1 cellular context compared by ENCODE assay signal in genomic region chr9:87642330-87643110, GRCh38.
TF ChIP-seq lines count a peak whose summit lies in the region.

No MANE protein-coding gene starts in this region.

TF ChIP-seq in HepG2, 621 proteins besides CTCF, POLR2A, EP300 and RAD21 (continued from another document):
- TF ChIP-seq TERF1 (CRISPR knock-in tag; IDR thresholded peaks at IDR 0.05) (no peak), CSRNP1 (CRISPR knock-in tag; IDR thresholded peaks at IDR 0.05) (no peak), STAG1 (CRISPR knock-in tag; IDR thresholded peaks at IDR 0.05) (peak; percentile 45), ZNF468 (CRISPR knock-in tag; IDR thresholded peaks at IDR 0.05) (no peak), NAIF1 (CRISPR knock-in tag; IDR thresholded peaks at IDR 0.05; ENCODE audit: borderline replicate concordance) (no peak)
